Comparison of ENCODE assay signal across 26 cellular contexts in the genomic region with DNA sequence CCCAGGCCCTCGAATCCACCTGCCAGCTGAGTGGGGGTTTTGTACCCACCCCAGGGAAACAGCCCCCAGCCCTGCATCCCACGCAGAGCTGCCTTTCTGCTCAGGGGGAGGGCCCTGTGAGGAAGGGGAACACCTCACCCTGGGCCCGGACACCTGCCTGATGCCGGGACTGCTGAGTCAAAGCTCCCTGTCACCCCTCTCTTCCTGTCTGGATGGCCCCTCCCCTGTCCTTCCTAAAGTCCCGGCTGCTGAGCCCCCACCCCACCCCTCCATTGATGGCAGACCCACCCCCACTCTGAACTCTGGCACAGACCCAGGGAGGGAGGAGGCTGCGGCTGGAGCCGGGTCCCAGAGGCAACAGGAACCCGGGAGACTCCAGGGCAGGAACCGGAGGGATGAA.
"Had no signal": no experiment of that assay in that cellular context is flagged by ENCODE, and none has a peak within 500 bp of the region (broad histone marks: within the 10 kb centered on the region; RNA-seq: fewer than 3 reads in every experiment).

No MANE protein-coding gene starts in this region.

- H3K4me3 Mint-ChIP-seq: activated naive CD8-positive, alpha-beta T cell; central memory CD8-positive, alpha-beta T cell; neural progenitor cell; T-cell; T-helper 2 cell treated with Interferon-gamma antibody and Interleukin-4, amounts not matched to agents 5 μg/mL and 100 μg/mL, for 36 hours had no signal

- H2AFZ ChIP-seq: neural progenitor cell had no signal

- H3K36me3 ChIP-seq: adrenal gland, ascending aorta, brain microvascular endothelial cell, colonic mucosa, neural progenitor cell, thyroid gland, upper lobe of right lung had no signal

- H3K9me3 Mint-ChIP-seq: central memory CD8-positive, alpha-beta T cell; effector memory CD8-positive, alpha-beta T cell; neural progenitor cell; T-cell; T-helper 2 cell treated with Interferon-gamma antibody and Interleukin-4, amounts not matched to agents 5 μg/mL and 100 μg/mL, for 36 hours had no signal

- H3K27ac Mint-ChIP-seq: activated naive CD8-positive, alpha-beta T cell; naive thymus-derived CD4-positive, alpha-beta T cell; neural progenitor cell; progenitor cell of endocrine pancreas; T-cell; T-helper 2 cell treated with Interferon-gamma antibody and Interleukin-4, amounts not matched to agents 5 μg/mL and 100 μg/mL, for 36 hours had no signal

- H3K4me2 ChIP-seq: neural progenitor cell had no signal

- H3K36me3 Mint-ChIP-seq: activated naive CD8-positive, alpha-beta T cell; naive thymus-derived CD4-positive, alpha-beta T cell; T-cell had no signal

- DNase-seq: activated CD4-positive, alpha-beta T cell treated with anti-CD3 and anti-CD28 coated beads, Interleukin-2, amount 50 U/mL, for 1 hour; activated gamma-delta T cell treated with Interleukin-2 at 50 U/mL for 16 hours; activated T-cell treated with anti-CD3 and anti-CD28 coated beads, Interleukin-2, amount 50 U/mL, for 1 hour; adrenal gland; brain microvascular endothelial cell; colonic mucosa; dorsolateral prefrontal cortex; effector memory CD8-positive, alpha-beta T cell; hippocampal formation; left colon; naive thymus-derived CD4-positive, alpha-beta T cell; stimulated activated CD4-positive, alpha-beta T cell treated with anti-CD3 and anti-CD28 coated beads, Interleukin-12 subunit alpha, Interleukin-12 subunit beta, amount 100 ng/mL, for 4 hours; stimulated activated CD4-positive, alpha-beta T cell treated with anti-CD3 and anti-CD28 coated beads, Interleukin-4, amount 100 ng/mL, for 4 hours; stimulated activated naive CD8-positive, alpha-beta T cell treated with anti-CD3 and anti-CD28 coated beads, Interleukin-15, Interleukin-2, amounts not matched to agents 100 U/mL and 50 U/mL, for 24 hours; thyroid gland; upper lobe of right lung had no signal

- H3K9ac ChIP-seq: neural progenitor cell had no signal

- ATAC-seq: esophagus mucosa, upper lobe of right lung had no signal

- H3K4me3 ChIP-seq: adrenal gland, ascending aorta, colonic mucosa, dorsolateral prefrontal cortex, lung, neural progenitor cell, thyroid gland, upper lobe of right lung had no signal

- H3K9me3 ChIP-seq: adrenal gland, ascending aorta, colonic mucosa, thyroid gland, upper lobe of right lung had no signal

- H3K27me3 Mint-ChIP-seq: activated naive CD8-positive, alpha-beta T cell; central memory CD8-positive, alpha-beta T cell had no signal

- H3K27me3 ChIP-seq: ascending aorta, neural progenitor cell, thyroid gland had no signal

- H3K27ac ChIP-seq: adrenal gland, ascending aorta, brain microvascular endothelial cell, colonic mucosa, dorsolateral prefrontal cortex, neural progenitor cell, thyroid gland, upper lobe of right lung, VCaP had no signal

- H3K4me1 ChIP-seq: adrenal gland, ascending aorta, colonic mucosa, neural progenitor cell, upper lobe of right lung had no signal
